ENCODE assay signal across 6 cellular contexts in genomic region chr4:143869925-143870324, GRCh38. TPM values are rescaled to one million over a fixed set of nuclear protein-coding genes. Genes with fewer than 3 reads are reported as not detected.
"Had no signal": no experiment of that assay in that cellular context is flagged by ENCODE, and none has a peak within 500 bp of the region (broad histone marks: within the 10 kb centered on the region; RNA-seq: fewer than 3 reads in every experiment).

No MANE protein-coding gene starts in this region.

RNA-seq across cellular contexts. Expression of gene GYPE, which starts 35.4 kb away (rescaled TPM):
- total RNA-seq: activated CD4-positive, alpha-beta T cell treated with anti-CD3 and anti-CD28 coated beads, Interleukin-2, amount 10 ng/mL, durations not matched to agents 24 days and 14 days; activated CD4-positive, alpha-beta T cell treated with anti-CD3 and anti-CD28 coated beads, Interleukin-2, amount 10 ng/mL, durations not matched to agents 7 days and 5 days; T-helper 1 cell treated with Interleukin-12 subunit alpha and Interleukin-12 subunit beta and Interleukin-4 antibody, amounts not matched to agents 30 ng/mL and 1 ng/mL, for 36 hours; T-helper 17 cell; T-helper 2 cell treated with Interferon-gamma antibody and Interleukin-4, amounts not matched to agents 100 ng/mL and 5 ng/mL, for 36 hours; WTC11 had no signal
